ENCODE assay signal across 13 cellular contexts in genomic region chr17:43834106-43834505, GRCh38. TPM values are rescaled to one million over a fixed set of nuclear protein-coding genes. Genes with fewer than 3 reads are reported as not detected.
A peak's percentile ranks its signal among the peaks of the same experiment; 100 is the strongest.
DNase-seq lines count a peak whose midpoint lies in the region; ATAC-seq, FAIRE-seq and TF ChIP-seq lines count a peak whose summit lies in the region.
"Had no signal": no experiment of that assay in that cellular context is flagged by ENCODE, and none has a peak within 500 bp of the region (broad histone marks: within the 10 kb centered on the region; RNA-seq: fewer than 3 reads in every experiment).

No MANE protein-coding gene starts in this region.

- H3K36me3 ChIP-seq in breast epithelium (no peaks in the 10 kb centered on the region), thyroid gland (no peaks in the 10 kb centered on the region), MM.1S (replicated peaks; ENCODE audit: insufficient read depth, low read length) (no peaks in the 10 kb centered on the region)
- H3K36me3 ChIP-seq: transverse colon had no signal

- no peaks in the 10 kb centered on the region for H3K27me3 ChIP-seq in breast epithelium
- H3K27me3 ChIP-seq in thyroid gland, result no peaks in the 10 kb centered on the region
- peaks cover 80% of the 10 kb centered on the region for H3K27me3 ChIP-seq in MM.1S (replicated peaks; ENCODE audit: insufficient read depth, low read length)

- peak overlapping the region; percentile 77 for H3K4me3 Mint-ChIP-seq in MCF 10A (ENCODE audit: unreplicated experiment)
- peak overlapping the region; percentile 90 for H3K4me3 Mint-ChIP-seq in T-helper 17 cell

- TF ChIP-seq POLR2A in breast epithelium (IDR thresholded peaks at IDR 0.05) (no peak), thyroid gland (IDR thresholded peaks at IDR 0.05) (no peak)

- DNase-seq in MCF 10A (ENCODE audit: unreplicated experiment) (peak; percentile 80), breast epithelium (ENCODE audit: low spot score in 2 of 2) (no peak), T-helper 17 cell (no peak), fibroblast of villous mesenchyme (ENCODE audit: low read depth) (peak; percentile 13), thyroid gland (peak; percentile 26), RCC 7860 (ENCODE audit: low spot score) (no peak), MM.1S (no peak), foreskin melanocyte (no peak)
- DNase-seq: activated CD4-positive, alpha-beta memory T cell treated with anti-CD3 and anti-CD28 coated beads for 36 hours; central memory CD4-positive, alpha-beta T cell; NCI-H1930; stimulated activated CD4-positive, alpha-beta T cell treated with anti-CD3 and anti-CD28 coated beads, Interleukin-4, amount 100 ng/mL, for 24 hours; transverse colon had no signal

- CTCF ChIA-PET in MCF 10A (lab: Yijun Ruan, JAX), result interaction anchor here (0.9 to 1.2 kb wide), 3 partner anchors 10 to 12 kb away, joined by 3 to 4 read pairs (median 3); no protein-coding TSS in a partner anchor

- no peaks in the 10 kb centered on the region for H3K9me3 ChIP-seq in breast epithelium
- no peaks in the 10 kb centered on the region for H3K9me3 ChIP-seq in T-helper 17 cell (ENCODE audit: control insufficient read depth, low read length, poor library complexity, severe bottlenecking)
- H3K9me3 ChIP-seq in thyroid gland, result no peaks in the 10 kb centered on the region
- no peaks in the 10 kb centered on the region for H3K9me3 ChIP-seq in MM.1S (replicated peaks; ENCODE audit: insufficient read depth, low read length)
- H3K9me3 ChIP-seq: transverse colon had no signal

- H3K79me2 ChIP-seq in MM.1S (ENCODE audit: low read length), result no peaks in the 10 kb centered on the region

- no peak overlapping the region for H3K27ac Mint-ChIP-seq in MCF 10A (ENCODE audit: low read depth, unreplicated experiment)
- H3K27ac Mint-ChIP-seq in T-helper 17 cell, result no peak overlapping the region
- H3K27ac Mint-ChIP-seq: activated CD4-positive, alpha-beta memory T cell treated with anti-CD3 and anti-CD28 coated beads for 36 hours had no signal

- H3K9ac ChIP-seq in MM.1S (ENCODE audit: low read length), result no peak overlapping the region

- H3F3A ChIP-seq in MM.1S (ENCODE audit: insufficient read depth, low read length), result no peaks in the 10 kb centered on the region

- H3K4me1 ChIP-seq in breast epithelium, result peaks cover 0 to 7% of the 10 kb centered on the region in 2 donors
- H3K4me1 ChIP-seq in thyroid gland, result peaks cover 17 to 27% of the 10 kb centered on the region in 2 donors
- no peaks in the 10 kb centered on the region for H3K4me1 ChIP-seq in MM.1S (ENCODE audit: low read length)

- H3K9me2 ChIP-seq in MM.1S (replicated peaks; ENCODE audit: insufficient read depth, low read length), result no peaks in the 10 kb centered on the region

- H3K27ac ChIP-seq in breast epithelium (peak overlapping the region in 1 of 2 donors; percentile 6), thyroid gland (no peak overlapping the region), MM.1S (ENCODE audit: low read length) (no peak overlapping the region)

- H2AFZ ChIP-seq in MM.1S (ENCODE audit: low read length), result no peak overlapping the region

- peaks cover 12% of the 10 kb centered on the region for H3K4me1 Mint-ChIP-seq in MCF 10A (ENCODE audit: insufficient read depth, unreplicated experiment)
- peaks cover 10% of the 10 kb centered on the region for H3K4me1 Mint-ChIP-seq in T-helper 17 cell

- intact Hi-C loops in MCF 10A (cut with micrococcal nuclease) (loop anchor here (5.0 kb wide), 1 partner anchor 52 kb away; the partner anchor contains the start of gene CFAP97D1), breast epithelium (cut with DNase I; ENCODE audit: low total_unique reads) (loop anchor here (10.0 kb wide), 1 partner anchor 59 kb away; the partner anchor contains the start of gene DUSP3), thyroid gland (cut with DNase I) (loop anchor here (5.0 kb wide), 1 partner anchor 52 kb away; the partner anchor contains the start of gene CFAP97D1)

- no peaks in the 10 kb centered on the region for H3K27me3 Mint-ChIP-seq in MCF 10A (ENCODE audit: insufficient read depth, unreplicated experiment)
- H3K27me3 Mint-ChIP-seq in T-helper 17 cell, result peaks cover 30% of the 10 kb centered on the region

- POLR2A ChIA-PET in MCF 10A (lab: Yijun Ruan, JAX), result interaction anchor here (1.6 kb wide), 1 partner anchor 12 kb away, joined by 5 read pairs; no protein-coding TSS in a partner anchor

- no TSS peak for BruUV-seq in MCF 10A (replicated peaks; lab: Mats Ljungman, UMichigan)

- ATAC-seq in T-helper 17 cell, result no peak

- no peak overlapping the region for H3K4me2 ChIP-seq in MM.1S (ENCODE audit: low read depth, low read length)

- TF ChIP-seq CTCF in MCF 10A (IDR thresholded peaks at IDR 0.05; ENCODE audit: unreplicated experiment) (no peak), breast epithelium (IDR thresholded peaks at IDR 0.05) (no peak), fibroblast of villous mesenchyme (IDR thresholded peaks at IDR 0.05; ENCODE audit: insufficient read depth, low read depth, low read length) (no peak), thyroid gland (IDR thresholded peaks at IDR 0.05) (no peak), MM.1S (IDR thresholded peaks at IDR 0.05; ENCODE audit: low read length) (no peak)

- peaks cover 11% of the 10 kb centered on the region for H3K36me3 Mint-ChIP-seq in MCF 10A (ENCODE audit: insufficient read depth, unreplicated experiment)
- no peaks in the 10 kb centered on the region for H3K36me3 Mint-ChIP-seq in T-helper 17 cell (ENCODE audit: low read depth)
- H3K36me3 Mint-ChIP-seq: activated CD4-positive, alpha-beta memory T cell treated with anti-CD3 and anti-CD28 coated beads for 36 hours had no signal

- WGBS in thyroid gland, 2 donors, result 42 to 54% methylated on average over 2 of the region's 2 CpGs

- H3K4me3 ChIP-seq in breast epithelium (peak overlapping the region in 1 of 3 donors; percentile 88), fibroblast of villous mesenchyme (ENCODE audit: low read depth, low read length) (no peak overlapping the region), thyroid gland (replicated peaks in 1 of 3) (no peak overlapping the region), MM.1S (ENCODE audit: low read length) (no peak overlapping the region)

- no peak for FAIRE-seq in RCC 7860 (lab: Jason Lieb, UNC)

- no peaks in the 10 kb centered on the region for H3K9me3 Mint-ChIP-seq in MCF 10A (ENCODE audit: unreplicated experiment)
- H3K9me3 Mint-ChIP-seq: activated CD4-positive, alpha-beta memory T cell treated with anti-CD3 and anti-CD28 coated beads for 36 hours had no signal

- no peaks in the 10 kb centered on the region for H4K20me1 ChIP-seq in MM.1S (ENCODE audit: insufficient read depth, low read length)

RNA-seq across cellular contexts. Expression of gene MPP3, which starts 1.2 kb away (rescaled TPM):
- total RNA-seq in MCF 10A (2022) (18.7 and 24.5 TPM in 2 replicates), breast epithelium (10 to 100 TPM; 24.2 to 26.3 (median 26.2) TPM), T-helper 17 cell (under 1 TPM in 1 of 2 donors, not detected in 1; 0.90 TPM), fibroblast of villous mesenchyme (8.7 and 9.1 TPM in 2 replicates), thyroid gland (10 to 100 TPM in 3 of 4 donors, 1 to 10 TPM in 1; 7.1 to 20.5 (median 15.4) TPM)

RNA-seq across cellular contexts. Expression of gene CD300LG, which starts 12.9 kb away (rescaled TPM):
- total RNA-seq in MCF 10A (2022), result not detected in 2 replicates
- 10 to 100 TPM; 17.9 to 69.2 (median 51.0) TPM for total RNA-seq in breast epithelium
- total RNA-seq in T-helper 17 cell, result not detected
- total RNA-seq in fibroblast of villous mesenchyme, result not detected in 2 replicates
- 10 to 100 TPM in 1 of 4 donors, 1 to 10 TPM in 3; 1.5 to 22.5 (median 2.2) TPM for total RNA-seq in thyroid gland
- total RNA-seq: activated CD4-positive, alpha-beta memory T cell treated with anti-CD3 and anti-CD28 coated beads for 36 hours had no signal

RNA-seq across cellular contexts. Expression of gene CFAP97D1, which starts 53.9 kb away (rescaled TPM):
- total RNA-seq in MCF 10A (2022) (not detected in 2 replicates), breast epithelium (under 1 TPM in 1 of 3 donors, not detected in 2; 0.16 TPM), T-helper 17 cell (not detected), fibroblast of villous mesenchyme (not detected in 2 replicates), thyroid gland (under 1 TPM in 1 of 4 donors, not detected in 3; 0.13 TPM)
- total RNA-seq: activated CD4-positive, alpha-beta memory T cell treated with anti-CD3 and anti-CD28 coated beads for 36 hours; transverse colon had no signal

RNA-seq across cellular contexts. Expression of gene DUSP3, which starts 55.3 kb away (rescaled TPM):
- total RNA-seq in MCF 10A (2022) (39.7 and 55.0 TPM in 2 replicates), breast epithelium (10 to 100 TPM; 51.5 to 74.9 (median 62.6) TPM), T-helper 17 cell (10 to 100 TPM; 15.5 to 19.0 TPM), fibroblast of villous mesenchyme (79.6 and 95.9 TPM in 2 replicates), thyroid gland (10 to 100 TPM; 67.7 to 98.5 (median 72.0) TPM)

Comparison
In these comparisons a context has a peak if more than half of its experiments do, and no peak if none do; other contexts are left out.
1. DNase-seq: peak in MCF 10A (single experiment), fibroblast of villous mesenchyme (single experiment) and thyroid gland (2 of 2); none in breast epithelium (0 of 2), T-helper 17 cell (0 of 3), RCC 7860 (single experiment), MM.1S (single experiment) and foreskin melanocyte (single experiment).